8 cellular contexts compared by ENCODE assay signal in the genomic region with DNA sequence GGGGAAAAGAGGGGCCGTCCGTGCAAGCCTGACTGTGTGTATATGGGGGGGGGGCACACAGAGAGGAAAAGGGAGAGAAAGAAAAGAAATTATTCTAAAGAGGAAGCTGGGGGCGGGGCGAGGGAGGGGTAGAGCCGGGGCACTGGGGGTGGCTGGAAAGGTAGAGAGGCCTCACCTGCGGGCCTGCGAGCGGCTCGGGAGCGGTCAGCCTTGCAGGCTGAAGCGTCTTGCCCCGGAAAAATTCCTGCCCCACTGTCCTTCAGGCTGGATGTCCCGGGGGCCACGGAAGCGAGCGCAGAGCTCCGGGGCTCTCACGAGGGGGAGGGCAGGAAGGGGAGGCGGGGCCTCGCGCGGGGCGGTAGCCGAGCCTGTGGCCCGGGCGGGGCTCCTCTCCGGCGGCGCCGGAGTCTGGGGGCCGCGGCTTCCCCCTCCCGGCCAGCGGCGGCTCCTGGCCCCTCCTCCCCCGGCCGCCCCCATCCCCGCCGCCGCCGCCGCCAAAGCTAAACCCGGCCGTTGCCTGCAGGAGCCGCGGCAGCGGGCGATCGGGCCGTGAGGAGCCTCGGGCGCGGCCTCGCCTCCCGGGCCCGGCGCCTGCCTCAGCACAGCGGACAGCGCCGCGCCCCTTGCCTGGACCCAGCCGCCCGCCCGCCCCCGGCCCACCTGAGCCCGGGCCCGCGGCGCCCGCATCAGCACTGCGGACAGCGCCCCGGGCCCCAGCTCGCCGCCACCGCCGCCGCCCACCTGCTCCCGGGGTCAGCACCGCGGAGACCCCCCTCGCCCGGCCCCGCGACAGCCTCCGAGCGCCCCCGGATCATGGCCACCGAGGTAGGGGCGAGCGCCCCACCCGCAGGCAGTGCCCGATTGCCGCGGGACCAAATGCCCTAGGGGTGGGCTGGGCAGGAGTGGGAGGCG. TPM values are rescaled to one million over a fixed set of nuclear protein-coding genes. Genes with fewer than 3 reads are reported as not detected.
DNase-seq lines count a peak whose midpoint lies in the region; ATAC-seq and TF ChIP-seq lines count a peak whose summit lies in the region.

A gene (plus strand): TSS at position 353 of the 912 bp plus-strand sequence. CDS start 461 bp downstream, at position 814.

- H3K36me3 ChIP-seq in left lung = no peaks in the 10 kb centered on the region

- peaks cover 4 to 5% of the 10 kb centered on the region in 2 donors for H3K4me1 ChIP-seq in left lung

- no peak for TF ChIP-seq CTCF in WI38 (IDR thresholded peaks at IDR 0.05; ENCODE audit: low read depth, low read length)
- no peak for TF ChIP-seq CTCF in left lung (IDR thresholded peaks at IDR 0.05)

- TF ChIP-seq RAD21 in Ishikawa (IDR thresholded peaks at IDR 0.05; ENCODE audit: low read depth) = no peak

- intact Hi-C loops in left lung (cut with DNase I) = no loop called here

- peaks cover 15 to 83% of the 10 kb centered on the region in 2 donors for H3K27me3 ChIP-seq in left lung

- TF ChIP-seq EP300 in Ishikawa (IDR thresholded peaks at IDR 0.05; ENCODE audit: borderline replicate concordance) = no peak

- no peak within 1 kb of the TSS for H3K27ac ChIP-seq in left lung

- H3K9me3 ChIP-seq in left lung = no peaks in the 10 kb centered on the region

- ATAC-seq in left lung (peak; percentile 87), HG03460 (IDR thresholded peaks at IDR 0.05; ENCODE audit: unreplicated experiment) (no peak)

- DNase-seq in DMS153 treated with DMSO at 0.1 percent for 48 hours (lab: John Stamatoyannopoulos, UW; ENCODE audit: unreplicated experiment) (peak; percentile 57), DMS153 (lab: John Stamatoyannopoulos, UW) (no peak), left lung (peak in 1 of 2 donors; percentile 84)
- DNase-seq in central memory CD4-positive, alpha-beta T cell = peak; percentile 61
- peak; percentile 35 to 49 (median 39) for DNase-seq in stimulated activated CD4-positive, alpha-beta T cell treated with anti-CD3 and anti-CD28 coated beads, TNF-alpha, amount 100 ng/mL, for 4 hours (ENCODE audit: low read depth in 3 of 3)

- peak within 1 kb of the TSS; percentile 38 for H3K4me3 ChIP-seq in WI38 (ENCODE audit: low read depth, low read length)
- H3K4me3 ChIP-seq in left lung = peak within 1 kb of the TSS; percentile 29 to 53

TF ChIP-seq in Ishikawa, 13 proteins besides CTCF, POLR2A, EP300 and RAD21:
- TF ChIP-seq FOXM1 (IDR thresholded peaks at IDR 0.05; ENCODE audit: borderline replicate concordance, low read depth) (no peak), EGR1 (IDR thresholded peaks at IDR 0.05) (peak; percentile 70), ZBTB7A (IDR thresholded peaks at IDR 0.05; ENCODE audit: low read depth) (peak; percentile 99), CREB1 (IDR thresholded peaks at IDR 0.05; ENCODE audit: low read depth) (no peak)
- TF ChIP-seq, protein P1, sequence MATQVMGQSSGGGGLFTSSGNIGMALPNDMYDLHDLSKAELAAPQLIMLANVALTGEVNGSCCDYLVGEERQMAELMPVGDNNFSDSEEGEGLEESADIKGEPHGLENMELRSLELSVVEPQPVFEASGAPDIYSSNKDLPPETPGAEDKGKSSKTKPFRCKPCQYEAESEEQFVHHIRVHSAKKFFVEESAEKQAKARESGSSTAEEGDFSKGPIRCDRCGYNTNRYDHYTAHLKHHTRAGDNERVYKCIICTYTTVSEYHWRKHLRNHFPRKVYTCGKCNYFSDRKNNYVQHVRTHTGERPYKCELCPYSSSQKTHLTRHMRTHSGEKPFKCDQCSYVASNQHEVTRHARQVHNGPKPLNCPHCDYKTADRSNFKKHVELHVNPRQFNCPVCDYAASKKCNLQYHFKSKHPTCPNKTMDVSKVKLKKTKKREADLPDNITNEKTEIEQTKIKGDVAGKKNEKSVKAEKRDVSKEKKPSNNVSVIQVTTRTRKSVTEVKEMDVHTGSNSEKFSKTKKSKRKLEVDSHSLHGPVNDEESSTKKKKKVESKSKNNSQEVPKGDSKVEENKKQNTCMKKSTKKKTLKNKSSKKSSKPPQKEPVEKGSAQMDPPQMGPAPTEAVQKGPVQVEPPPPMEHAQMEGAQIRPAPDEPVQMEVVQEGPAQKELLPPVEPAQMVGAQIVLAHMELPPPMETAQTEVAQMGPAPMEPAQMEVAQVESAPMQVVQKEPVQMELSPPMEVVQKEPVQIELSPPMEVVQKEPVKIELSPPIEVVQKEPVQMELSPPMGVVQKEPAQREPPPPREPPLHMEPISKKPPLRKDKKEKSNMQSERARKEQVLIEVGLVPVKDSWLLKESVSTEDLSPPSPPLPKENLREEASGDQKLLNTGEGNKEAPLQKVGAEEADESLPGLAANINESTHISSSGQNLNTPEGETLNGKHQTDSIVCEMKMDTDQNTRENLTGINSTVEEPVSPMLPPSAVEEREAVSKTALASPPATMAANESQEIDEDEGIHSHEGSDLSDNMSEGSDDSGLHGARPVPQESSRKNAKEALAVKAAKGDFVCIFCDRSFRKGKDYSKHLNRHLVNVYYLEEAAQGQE (IDR thresholded peaks at IDR 0.05; ENCODE audit: low read depth) = peak; percentile 86
- TF ChIP-seq, protein P2, sequence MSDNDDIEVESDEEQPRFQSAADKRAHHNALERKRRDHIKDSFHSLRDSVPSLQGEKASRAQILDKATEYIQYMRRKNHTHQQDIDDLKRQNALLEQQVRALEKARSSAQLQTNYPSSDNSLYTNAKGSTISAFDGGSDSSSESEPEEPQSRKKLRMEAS (IDR thresholded peaks at IDR 0.05) = peak; percentile 45; the same call in 1 of the 2 replicates

RNA-seq across cellular contexts. Expression of the gene that starts here (rescaled TPM):
- total RNA-seq in left lung = 1 to 10 TPM in 1 of 2 donors, under 1 TPM in 1; 0.68 to 1.9 TPM
